Comparison of ENCODE assay signal across 8 cellular contexts in genomic region chr1:107529511-107530149, GRCh38.
DNase-seq lines count a peak whose midpoint lies in the region; ATAC-seq and TF ChIP-seq lines count a peak whose summit lies in the region.

No MANE protein-coding gene starts in this region.

- ATAC-seq in GM19023 (IDR thresholded peaks at IDR 0.05; ENCODE audit: unreplicated experiment), result peak; percentile 97
- ATAC-seq in HG03039 (IDR thresholded peaks at IDR 0.05; ENCODE audit: unreplicated experiment), result peak; percentile 98
- ATAC-seq in gastroesophageal sphincter, result no peak

- TF ChIP-seq EP300 in gastroesophageal sphincter (IDR thresholded peaks at IDR 0.05), result no peak

- peak; percentile 74 for DNase-seq in DMS 273 treated with DMSO at 0.1 percent for 48 hours (lab: John Stamatoyannopoulos, UW)
- DNase-seq in NCI-H1694 treated with DMSO at 0.1 percent for 48 hours (lab: John Stamatoyannopoulos, UW), result peak; percentile 88
- peak; percentile 67 for DNase-seq in renal cortical epithelial cell (ENCODE audit: low read depth)
- no peak for DNase-seq in GOT3 (lab: John Stamatoyannopoulos, UW)

- TF ChIP-seq CTCF in VCaP (conservative IDR thresholded peaks at IDR 0.05), result peak; percentile 87
- TF ChIP-seq CTCF in gastroesophageal sphincter (IDR thresholded peaks at IDR 0.05), result peak; percentile 62 to 75 (median 72)

- H3K36me3 ChIP-seq in gastroesophageal sphincter, result no peaks in the 10 kb centered on the region

- H3K4me1 ChIP-seq in gastroesophageal sphincter, result no peaks in the 10 kb centered on the region

- TF ChIP-seq POLR2A in gastroesophageal sphincter (IDR thresholded peaks at IDR 0.05), result no peak

- no peak overlapping the region for H3K4me3 ChIP-seq in gastroesophageal sphincter

- 19 to 29% methylated on average over 5 to 6 of the region's 6 CpGs for WGBS in gastroesophageal sphincter (ENCODE audit: low coverage in 1 of 2), 2 donors

- H3K9me3 ChIP-seq in gastroesophageal sphincter, result no peaks in the 10 kb centered on the region

- H3K27ac ChIP-seq in VCaP (peak overlapping the region; percentile 69), gastroesophageal sphincter (no peak overlapping the region)

- no peaks in the 10 kb centered on the region for H3K27me3 ChIP-seq in gastroesophageal sphincter
